In the genomic region with DNA sequence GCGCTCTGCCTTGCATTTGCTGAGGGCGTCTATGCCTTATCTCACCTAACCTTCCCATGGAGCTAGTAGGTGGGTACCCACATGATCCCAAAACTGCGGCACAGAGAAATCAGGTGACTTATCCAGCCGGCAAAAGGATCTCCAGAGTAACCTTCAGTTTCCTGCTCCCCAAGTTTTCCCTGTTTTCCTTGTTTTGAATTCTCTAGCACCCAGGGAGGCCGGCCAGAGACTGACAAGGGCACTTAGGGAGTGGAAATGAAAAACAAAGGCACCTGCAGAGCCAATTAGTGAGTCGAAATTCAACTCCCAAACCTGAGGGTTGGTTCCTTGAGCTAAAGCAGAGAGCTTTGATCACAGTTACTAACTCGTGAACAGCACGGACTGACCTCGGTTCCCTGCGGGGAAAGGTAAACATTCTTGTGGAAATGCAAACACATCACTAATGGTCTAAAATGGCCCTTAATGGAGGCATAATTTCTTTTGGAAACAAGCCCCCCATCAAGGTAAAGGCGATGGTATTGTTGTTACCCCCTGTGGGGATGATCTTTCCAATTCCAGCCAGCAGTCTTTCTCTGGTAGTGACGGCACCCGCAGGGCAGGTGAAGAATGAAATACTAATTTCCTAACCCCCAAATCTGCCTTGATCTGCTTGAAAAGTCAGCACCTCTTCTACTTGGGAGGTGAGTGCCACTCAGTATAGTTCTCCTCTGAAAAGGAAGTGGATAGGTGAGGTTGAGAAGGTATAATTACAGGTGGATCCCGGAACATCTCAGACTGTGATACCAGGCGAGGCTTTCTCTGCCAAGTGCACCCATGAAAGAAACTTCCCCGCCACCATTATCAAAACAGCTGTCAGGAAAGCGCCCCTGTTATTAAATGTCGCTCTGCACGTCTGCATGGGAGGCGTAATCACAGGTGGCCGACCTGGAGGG, we compare ENCODE assay signal across 16 cellular contexts.
DNase-seq lines count a peak whose midpoint lies in the region; ATAC-seq and FAIRE-seq lines count a peak whose summit lies in the region.
"Had no signal": no experiment of that assay in that cellular context is flagged by ENCODE, and none has a peak within 500 bp of the region (broad histone marks: within the 10 kb centered on the region; RNA-seq: fewer than 3 reads in every experiment).

No MANE protein-coding gene starts in this region.

- H3K27me3 Mint-ChIP-seq in T-helper 17 cell, result no peaks in the 10 kb centered on the region

- no peak for ATAC-seq in HG03439 (IDR thresholded peaks at IDR 0.05; ENCODE audit: unreplicated experiment)
- ATAC-seq in T-helper 17 cell, result no peak
- ATAC-seq: HCT116 had no signal

- no peak for FAIRE-seq in RCC 7860 (lab: Jason Lieb, UNC)
- FAIRE-seq: A204.1, bronchial epithelial cell, endometrium had no signal

- H3K4me3 Mint-ChIP-seq in T-helper 17 cell, result no peak overlapping the region
- H3K4me3 Mint-ChIP-seq: neural crest cell had no signal

- no peak overlapping the region for H3K27ac Mint-ChIP-seq in T-helper 17 cell

- H3K9me3 ChIP-seq in T-helper 17 cell (ENCODE audit: control insufficient read depth, low read length, poor library complexity, severe bottlenecking), result no peaks in the 10 kb centered on the region
- H3K9me3 ChIP-seq: lower lobe of right lung had no signal

- no peaks in the 10 kb centered on the region for H3K36me3 Mint-ChIP-seq in T-helper 17 cell (ENCODE audit: low read depth)

- peak; percentile 7 for DNase-seq in COLO668 (lab: John Stamatoyannopoulos, UW; ENCODE audit: unreplicated experiment)
- peak; percentile 99 for DNase-seq in NCI-H1417 treated with DMSO at 0.1 percent for 48 hours (lab: John Stamatoyannopoulos, UW)
- peak; percentile 96 for DNase-seq in NCI-H345 treated with DMSO at 0.1 percent for 48 hours (lab: John Stamatoyannopoulos, UW; ENCODE audit: unreplicated experiment)
- peak; percentile 52 for DNase-seq in iPS-NIHi11 (ENCODE audit: low spot score)
- no peak for DNase-seq in RCC 7860 (ENCODE audit: low spot score)
- DNase-seq in T-helper 17 cell, result no peak
- no peak for DNase-seq in cerebellar nuclear complex (lab: John Stamatoyannopoulos, UW)
- DNase-seq: activated naive CD4-positive, alpha-beta T cell treated with anti-CD3 and anti-CD28 coated beads, Interleukin-2, amount 50 U/mL, for 16 hours; lower lobe of right lung; MM.1S had no signal

- no peaks in the 10 kb centered on the region for H3K4me1 Mint-ChIP-seq in T-helper 17 cell

Comparison
In these comparisons a context has a peak if more than half of its experiments do, and no peak if none do; other contexts are left out.
1. DNase-seq: peak in COLO668 (single experiment), NCI-H1417 treated with DMSO at 0.1 percent for 48 hours (single experiment), NCI-H345 treated with DMSO at 0.1 percent for 48 hours (single experiment) and iPS-NIHi11 (single experiment); none in RCC 7860 (single experiment), T-helper 17 cell (0 of 3) and cerebellar nuclear complex (0 of 2).